ENCODE assay signal across 1 cellular context in the genomic region with DNA sequence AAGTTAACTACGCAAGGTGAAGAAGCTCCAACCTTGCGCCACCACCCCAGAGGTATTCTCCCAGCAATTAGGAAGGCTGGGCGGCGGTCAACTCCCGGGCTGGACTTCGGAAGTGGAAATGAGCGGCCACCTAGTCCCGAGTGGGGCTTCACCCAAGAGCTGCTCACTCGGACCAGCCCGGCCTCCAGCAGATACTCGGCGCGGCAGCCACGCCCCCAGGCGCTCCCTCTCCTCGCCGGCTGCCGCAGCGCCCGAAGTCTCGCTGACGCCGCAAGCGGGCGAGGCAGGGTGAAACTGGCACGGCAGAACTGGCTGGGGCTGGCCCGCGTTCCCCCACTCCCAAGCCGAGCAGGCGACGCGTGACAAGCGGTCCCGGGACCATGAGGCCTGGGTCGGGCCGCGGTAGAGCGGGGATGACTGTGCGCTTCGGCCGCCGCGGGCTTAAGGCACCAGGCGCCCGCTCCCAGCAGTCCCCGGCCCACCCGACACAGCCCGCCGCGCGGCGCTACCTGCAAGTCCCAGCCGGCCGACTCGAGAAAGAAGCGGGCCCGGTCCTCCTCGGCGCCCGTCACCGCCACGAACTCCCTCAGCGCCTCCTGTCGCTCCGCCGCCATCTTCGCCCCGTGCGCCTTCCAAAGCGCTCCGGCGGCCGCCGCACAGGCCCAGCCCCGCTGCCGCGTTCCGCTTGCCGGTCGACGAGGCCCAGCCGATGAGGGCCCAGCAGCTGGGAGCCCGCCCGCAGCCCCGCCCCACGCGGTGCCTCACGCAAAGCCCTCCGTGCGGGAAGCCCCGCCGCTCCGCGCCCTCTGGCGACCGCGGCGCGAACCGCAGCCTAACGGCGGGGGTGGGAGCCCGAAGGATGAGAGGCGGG.
TF ChIP-seq lines count a peak whose summit lies in the region.

A gene (minus strand): TSS at position 639 of the 871 bp plus-strand sequence. CDS start 25 bp downstream, at position 614.

TF ChIP-seq in K562, 482 proteins besides CTCF, POLR2A, EP300 and RAD21 (continued from another document and continues in another):
- TF ChIP-seq MCM5 (IDR thresholded peaks at IDR 0.05; ENCODE audit: low read depth) (no peak), ZNF263 (CRISPR knock-in tag; IDR thresholded peaks at IDR 0.05; ENCODE audit: borderline replicate concordance) (peak; percentile 66; the same call in 1 of the 2 replicates), RBM22 (IDR thresholded peaks at IDR 0.05; ENCODE audit: low read depth, low read length, poor library complexity, severe bottlenecking) (peak; percentile 89), ZC3H8 (IDR thresholded peaks at IDR 0.05) (no peak), ZNF232 (CRISPR knock-in tag; IDR thresholded peaks at IDR 0.05) (0 out of 2 replicates have a peak, but pooled peaks have one; percentile 65), POLR2B (IDR thresholded peaks at IDR 0.05; ENCODE audit: low read depth, partially characterized antibody) (peak; percentile 53), HNRNPL (IDR thresholded peaks at IDR 0.05; ENCODE audit: low read depth, low read length) (peak; percentile 68; the same call in 1 of the 2 replicates), L3MBTL2 (IDR thresholded peaks at IDR 0.05) (peak; percentile 40; the same call in 1 of the 2 replicates), PRMT5 (CRISPR knock-in tag; IDR thresholded peaks at IDR 0.05) (no peak), ZNF644 (tag; IDR thresholded peaks at IDR 0.05; ENCODE audit: low read depth) (0 out of 2 replicates have a peak, but pooled peaks have one; percentile 11), ZEB2 (IDR thresholded peaks at IDR 0.05) (peak; percentile 90), PURB (CRISPR knock-in tag; IDR thresholded peaks at IDR 0.05; ENCODE audit: low read depth) (no peak), ZNF408 (CRISPR knock-in tag; IDR thresholded peaks at IDR 0.05; ENCODE audit: low read depth) (no peak), TEAD1 (CRISPR knock-in tag; IDR thresholded peaks at IDR 0.05) (no peak), HMGN3 (IDR thresholded peaks at IDR 0.05; ENCODE audit: borderline replicate concordance, extremely low read depth, insufficient read length, low read depth, low read length) (peak; percentile 83), DACH1 (IDR thresholded peaks at IDR 0.05; ENCODE audit: partially characterized antibody) (no peak), TCF7 (IDR thresholded peaks at IDR 0.05; ENCODE audit: borderline replicate concordance) (peak; percentile 46; the same call in 1 of the 2 replicates), FOXA3 (CRISPR knock-in tag; conservative IDR thresholded peaks at IDR 0.05 in 1 of 2, IDR thresholded peaks at IDR 0.05 in 1 of 2) (no peak), ZC3H4 (CRISPR knock-in tag; IDR thresholded peaks at IDR 0.05; ENCODE audit: borderline replicate concordance) (peak; percentile 90), CREM (IDR thresholded peaks at IDR 0.05; ENCODE audit: low read depth) (peak; percentile 76), RNF2 (IDR thresholded peaks at IDR 0.05) (peak; percentile 22; the same call in 1 of the 2 replicates), CHCHD3 (CRISPR knock-in tag; IDR thresholded peaks at IDR 0.05) (no peak), SMAD4 (CRISPR knock-in tag; conservative IDR thresholded peaks at IDR 0.05) (peak; percentile 75), GTF2A2 (tag; IDR thresholded peaks at IDR 0.05) (peak; percentile 61; the same call in 1 of the 2 replicates), TRIM24 (IDR thresholded peaks at IDR 0.05) (peak in 1 of 2 experiments; percentile 88; a peak in 2 of 4 replicates), NEUROD1 (IDR thresholded peaks at IDR 0.05; ENCODE audit: borderline replicate concordance, low read depth, low read length, partially characterized antibody) (peak; percentile 60), PPARD (CRISPR knock-in tag; IDR thresholded peaks at IDR 0.05) (no peak), TARDBP (IDR thresholded peaks at IDR 0.05) (0 out of 2 replicates have a peak, but pooled peaks have one; percentile 36), SMC3 (conservative IDR thresholded peaks at IDR 0.05; ENCODE audit: insufficient read depth, low read depth, low read length) (peak; percentile 28; the same call in 1 of the 2 replicates), JUND (IDR thresholded peaks at IDR 0.05; ENCODE audit: borderline replicate concordance, low read depth, low read length) (peak; percentile 42; the same call in 1 of the 2 replicates), JUND (tag; IDR thresholded peaks at IDR 0.05; ENCODE audit: borderline replicate concordance, low read depth, low read length) (peak; percentile 15; the same call in 1 of the 3 replicates), CREB1 (IDR thresholded peaks at IDR 0.05) (peak; percentile 31; the same call in 1 of the 2 replicates), CREB1 (CRISPR knock-in tag; IDR thresholded peaks at IDR 0.05) (peak; percentile 80), NR4A1 (CRISPR knock-in tag; IDR thresholded peaks at IDR 0.05) (no peak), NR4A1 (tag; IDR thresholded peaks at IDR 0.05) (0 out of 2 replicates have a peak, but pooled peaks have one; percentile 42), RB1 (IDR thresholded peaks at IDR 0.05; ENCODE audit: low read depth) (peak; percentile 98), FIP1L1 (IDR thresholded peaks at IDR 0.05; ENCODE audit: low read depth, low read length, poor library complexity, severe bottlenecking) (peak; percentile 97), ZNF41 (CRISPR knock-in tag; conservative IDR thresholded peaks at IDR 0.05) (no peak), RUNX1 (IDR thresholded peaks at IDR 0.05; ENCODE audit: low read depth) (no peak)
- TF ChIP-seq, protein P1, sequence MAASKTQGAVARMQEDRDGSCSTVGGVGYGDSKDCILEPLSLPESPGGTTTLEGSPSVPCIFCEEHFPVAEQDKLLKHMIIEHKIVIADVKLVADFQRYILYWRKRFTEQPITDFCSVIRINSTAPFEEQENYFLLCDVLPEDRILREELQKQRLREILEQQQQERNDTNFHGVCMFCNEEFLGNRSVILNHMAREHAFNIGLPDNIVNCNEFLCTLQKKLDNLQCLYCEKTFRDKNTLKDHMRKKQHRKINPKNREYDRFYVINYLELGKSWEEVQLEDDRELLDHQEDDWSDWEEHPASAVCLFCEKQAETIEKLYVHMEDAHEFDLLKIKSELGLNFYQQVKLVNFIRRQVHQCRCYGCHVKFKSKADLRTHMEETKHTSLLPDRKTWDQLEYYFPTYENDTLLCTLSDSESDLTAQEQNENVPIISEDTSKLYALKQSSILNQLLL (CRISPR knock-in tag; IDR thresholded peaks at IDR 0.05; ENCODE audit: borderline replicate concordance) = no peak
- TF ChIP-seq, protein P2, sequence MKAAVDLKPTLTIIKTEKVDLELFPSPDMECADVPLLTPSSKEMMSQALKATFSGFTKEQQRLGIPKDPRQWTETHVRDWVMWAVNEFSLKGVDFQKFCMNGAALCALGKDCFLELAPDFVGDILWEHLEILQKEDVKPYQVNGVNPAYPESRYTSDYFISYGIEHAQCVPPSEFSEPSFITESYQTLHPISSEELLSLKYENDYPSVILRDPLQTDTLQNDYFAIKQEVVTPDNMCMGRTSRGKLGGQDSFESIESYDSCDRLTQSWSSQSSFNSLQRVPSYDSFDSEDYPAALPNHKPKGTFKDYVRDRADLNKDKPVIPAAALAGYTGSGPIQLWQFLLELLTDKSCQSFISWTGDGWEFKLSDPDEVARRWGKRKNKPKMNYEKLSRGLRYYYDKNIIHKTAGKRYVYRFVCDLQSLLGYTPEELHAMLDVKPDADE (conservative IDR thresholded peaks at IDR 0.05; ENCODE audit: control insufficient read depth, low read depth, low read length) = peak; percentile 75
- TF ChIP-seq, protein P3, sequence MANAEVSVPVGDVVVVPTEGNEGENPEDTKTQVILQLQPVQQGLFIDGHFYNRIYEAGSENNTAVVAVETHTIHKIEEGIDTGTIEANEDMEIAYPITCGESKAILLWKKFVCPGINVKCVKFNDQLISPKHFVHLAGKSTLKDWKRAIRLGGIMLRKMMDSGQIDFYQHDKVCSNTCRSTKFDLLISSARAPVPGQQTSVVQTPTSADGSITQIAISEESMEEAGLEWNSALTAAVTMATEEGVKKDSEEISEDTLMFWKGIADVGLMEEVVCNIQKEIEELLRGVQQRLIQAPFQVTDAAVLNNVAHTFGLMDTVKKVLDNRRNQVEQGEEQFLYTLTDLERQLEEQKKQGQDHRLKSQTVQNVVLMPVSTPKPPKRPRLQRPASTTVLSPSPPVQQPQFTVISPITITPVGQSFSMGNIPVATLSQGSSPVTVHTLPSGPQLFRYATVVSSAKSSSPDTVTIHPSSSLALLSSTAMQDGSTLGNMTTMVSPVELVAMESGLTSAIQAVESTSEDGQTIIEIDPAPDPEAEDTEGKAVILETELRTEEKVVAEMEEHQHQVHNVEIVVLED (CRISPR knock-in tag; IDR thresholded peaks at IDR 0.05) = peak; percentile 89
- TF ChIP-seq, protein P4, sequence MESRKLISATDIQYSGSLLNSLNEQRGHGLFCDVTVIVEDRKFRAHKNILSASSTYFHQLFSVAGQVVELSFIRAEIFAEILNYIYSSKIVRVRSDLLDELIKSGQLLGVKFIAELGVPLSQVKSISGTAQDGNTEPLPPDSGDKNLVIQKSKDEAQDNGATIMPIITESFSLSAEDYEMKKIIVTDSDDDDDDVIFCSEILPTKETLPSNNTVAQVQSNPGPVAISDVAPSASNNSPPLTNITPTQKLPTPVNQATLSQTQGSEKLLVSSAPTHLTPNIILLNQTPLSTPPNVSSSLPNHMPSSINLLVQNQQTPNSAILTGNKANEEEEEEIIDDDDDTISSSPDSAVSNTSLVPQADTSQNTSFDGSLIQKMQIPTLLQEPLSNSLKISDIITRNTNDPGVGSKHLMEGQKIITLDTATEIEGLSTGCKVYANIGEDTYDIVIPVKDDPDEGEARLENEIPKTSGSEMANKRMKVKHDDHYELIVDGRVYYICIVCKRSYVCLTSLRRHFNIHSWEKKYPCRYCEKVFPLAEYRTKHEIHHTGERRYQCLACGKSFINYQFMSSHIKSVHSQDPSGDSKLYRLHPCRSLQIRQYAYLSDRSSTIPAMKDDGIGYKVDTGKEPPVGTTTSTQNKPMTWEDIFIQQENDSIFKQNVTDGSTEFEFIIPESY (CRISPR knock-in tag; IDR thresholded peaks at IDR 0.05) = peak; percentile 85
- TF ChIP-seq, protein P5, sequence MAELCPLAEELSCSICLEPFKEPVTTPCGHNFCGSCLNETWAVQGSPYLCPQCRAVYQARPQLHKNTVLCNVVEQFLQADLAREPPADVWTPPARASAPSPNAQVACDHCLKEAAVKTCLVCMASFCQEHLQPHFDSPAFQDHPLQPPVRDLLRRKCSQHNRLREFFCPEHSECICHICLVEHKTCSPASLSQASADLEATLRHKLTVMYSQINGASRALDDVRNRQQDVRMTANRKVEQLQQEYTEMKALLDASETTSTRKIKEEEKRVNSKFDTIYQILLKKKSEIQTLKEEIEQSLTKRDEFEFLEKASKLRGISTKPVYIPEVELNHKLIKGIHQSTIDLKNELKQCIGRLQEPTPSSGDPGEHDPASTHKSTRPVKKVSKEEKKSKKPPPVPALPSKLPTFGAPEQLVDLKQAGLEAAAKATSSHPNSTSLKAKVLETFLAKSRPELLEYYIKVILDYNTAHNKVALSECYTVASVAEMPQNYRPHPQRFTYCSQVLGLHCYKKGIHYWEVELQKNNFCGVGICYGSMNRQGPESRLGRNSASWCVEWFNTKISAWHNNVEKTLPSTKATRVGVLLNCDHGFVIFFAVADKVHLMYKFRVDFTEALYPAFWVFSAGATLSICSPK (IDR thresholded peaks at IDR 0.05; ENCODE audit: borderline replicate concordance) = no peak
- TF ChIP-seq, protein P6, sequence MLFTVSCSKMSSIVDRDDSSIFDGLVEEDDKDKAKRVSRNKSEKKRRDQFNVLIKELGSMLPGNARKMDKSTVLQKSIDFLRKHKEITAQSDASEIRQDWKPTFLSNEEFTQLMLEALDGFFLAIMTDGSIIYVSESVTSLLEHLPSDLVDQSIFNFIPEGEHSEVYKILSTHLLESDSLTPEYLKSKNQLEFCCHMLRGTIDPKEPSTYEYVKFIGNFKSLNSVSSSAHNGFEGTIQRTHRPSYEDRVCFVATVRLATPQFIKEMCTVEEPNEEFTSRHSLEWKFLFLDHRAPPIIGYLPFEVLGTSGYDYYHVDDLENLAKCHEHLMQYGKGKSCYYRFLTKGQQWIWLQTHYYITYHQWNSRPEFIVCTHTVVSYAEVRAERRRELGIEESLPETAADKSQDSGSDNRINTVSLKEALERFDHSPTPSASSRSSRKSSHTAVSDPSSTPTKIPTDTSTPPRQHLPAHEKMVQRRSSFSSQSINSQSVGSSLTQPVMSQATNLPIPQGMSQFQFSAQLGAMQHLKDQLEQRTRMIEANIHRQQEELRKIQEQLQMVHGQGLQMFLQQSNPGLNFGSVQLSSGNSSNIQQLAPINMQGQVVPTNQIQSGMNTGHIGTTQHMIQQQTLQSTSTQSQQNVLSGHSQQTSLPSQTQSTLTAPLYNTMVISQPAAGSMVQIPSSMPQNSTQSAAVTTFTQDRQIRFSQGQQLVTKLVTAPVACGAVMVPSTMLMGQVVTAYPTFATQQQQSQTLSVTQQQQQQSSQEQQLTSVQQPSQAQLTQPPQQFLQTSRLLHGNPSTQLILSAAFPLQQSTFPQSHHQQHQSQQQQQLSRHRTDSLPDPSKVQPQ (CRISPR knock-in tag; IDR thresholded peaks at IDR 0.05; ENCODE audit: borderline replicate concordance) = no peak
- TF ChIP-seq, protein P7, sequence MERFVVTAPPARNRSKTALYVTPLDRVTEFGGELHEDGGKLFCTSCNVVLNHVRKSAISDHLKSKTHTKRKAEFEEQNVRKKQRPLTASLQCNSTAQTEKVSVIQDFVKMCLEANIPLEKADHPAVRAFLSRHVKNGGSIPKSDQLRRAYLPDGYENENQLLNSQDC (CRISPR knock-in tag; IDR thresholded peaks at IDR 0.05) = peak; percentile 68; the same call in 1 of the 2 replicates
- TF ChIP-seq, protein P8, sequence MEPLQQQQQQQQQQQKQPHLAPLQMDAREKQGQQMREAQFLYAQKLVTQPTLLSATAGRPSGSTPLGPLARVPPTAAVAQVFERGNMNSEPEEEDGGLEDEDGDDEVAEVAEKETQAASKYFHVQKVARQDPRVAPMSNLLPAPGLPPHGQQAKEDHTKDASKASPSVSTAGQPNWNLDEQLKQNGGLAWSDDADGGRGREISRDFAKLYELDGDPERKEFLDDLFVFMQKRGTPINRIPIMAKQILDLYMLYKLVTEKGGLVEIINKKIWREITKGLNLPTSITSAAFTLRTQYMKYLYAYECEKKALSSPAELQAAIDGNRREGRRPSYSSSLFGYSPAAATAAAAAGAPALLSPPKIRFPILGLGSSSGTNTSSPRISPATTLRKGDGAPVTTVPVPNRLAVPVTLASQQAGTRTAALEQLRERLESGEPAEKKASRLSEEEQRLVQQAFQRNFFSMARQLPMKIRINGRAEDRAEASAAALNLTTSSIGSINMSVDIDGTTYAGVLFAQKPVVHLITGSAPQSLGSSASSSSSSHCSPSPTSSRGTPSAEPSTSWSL (CRISPR knock-in tag; IDR thresholded peaks at IDR 0.05; ENCODE audit: borderline replicate concordance) = no peak
- TF ChIP-seq, protein P9, sequence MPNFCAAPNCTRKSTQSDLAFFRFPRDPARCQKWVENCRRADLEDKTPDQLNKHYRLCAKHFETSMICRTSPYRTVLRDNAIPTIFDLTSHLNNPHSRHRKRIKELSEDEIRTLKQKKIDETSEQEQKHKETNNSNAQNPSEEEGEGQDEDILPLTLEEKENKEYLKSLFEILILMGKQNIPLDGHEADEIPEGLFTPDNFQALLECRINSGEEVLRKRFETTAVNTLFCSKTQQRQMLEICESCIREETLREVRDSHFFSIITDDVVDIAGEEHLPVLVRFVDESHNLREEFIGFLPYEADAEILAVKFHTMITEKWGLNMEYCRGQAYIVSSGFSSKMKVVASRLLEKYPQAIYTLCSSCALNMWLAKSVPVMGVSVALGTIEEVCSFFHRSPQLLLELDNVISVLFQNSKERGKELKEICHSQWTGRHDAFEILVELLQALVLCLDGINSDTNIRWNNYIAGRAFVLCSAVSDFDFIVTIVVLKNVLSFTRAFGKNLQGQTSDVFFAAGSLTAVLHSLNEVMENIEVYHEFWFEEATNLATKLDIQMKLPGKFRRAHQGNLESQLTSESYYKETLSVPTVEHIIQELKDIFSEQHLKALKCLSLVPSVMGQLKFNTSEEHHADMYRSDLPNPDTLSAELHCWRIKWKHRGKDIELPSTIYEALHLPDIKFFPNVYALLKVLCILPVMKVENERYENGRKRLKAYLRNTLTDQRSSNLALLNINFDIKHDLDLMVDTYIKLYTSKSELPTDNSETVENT (CRISPR knock-in tag; IDR thresholded peaks at IDR 0.05) = peak; percentile 36; the same call in 1 of the 2 replicates
